Comparison of ENCODE assay signal across 8 cellular contexts in the genomic region with DNA sequence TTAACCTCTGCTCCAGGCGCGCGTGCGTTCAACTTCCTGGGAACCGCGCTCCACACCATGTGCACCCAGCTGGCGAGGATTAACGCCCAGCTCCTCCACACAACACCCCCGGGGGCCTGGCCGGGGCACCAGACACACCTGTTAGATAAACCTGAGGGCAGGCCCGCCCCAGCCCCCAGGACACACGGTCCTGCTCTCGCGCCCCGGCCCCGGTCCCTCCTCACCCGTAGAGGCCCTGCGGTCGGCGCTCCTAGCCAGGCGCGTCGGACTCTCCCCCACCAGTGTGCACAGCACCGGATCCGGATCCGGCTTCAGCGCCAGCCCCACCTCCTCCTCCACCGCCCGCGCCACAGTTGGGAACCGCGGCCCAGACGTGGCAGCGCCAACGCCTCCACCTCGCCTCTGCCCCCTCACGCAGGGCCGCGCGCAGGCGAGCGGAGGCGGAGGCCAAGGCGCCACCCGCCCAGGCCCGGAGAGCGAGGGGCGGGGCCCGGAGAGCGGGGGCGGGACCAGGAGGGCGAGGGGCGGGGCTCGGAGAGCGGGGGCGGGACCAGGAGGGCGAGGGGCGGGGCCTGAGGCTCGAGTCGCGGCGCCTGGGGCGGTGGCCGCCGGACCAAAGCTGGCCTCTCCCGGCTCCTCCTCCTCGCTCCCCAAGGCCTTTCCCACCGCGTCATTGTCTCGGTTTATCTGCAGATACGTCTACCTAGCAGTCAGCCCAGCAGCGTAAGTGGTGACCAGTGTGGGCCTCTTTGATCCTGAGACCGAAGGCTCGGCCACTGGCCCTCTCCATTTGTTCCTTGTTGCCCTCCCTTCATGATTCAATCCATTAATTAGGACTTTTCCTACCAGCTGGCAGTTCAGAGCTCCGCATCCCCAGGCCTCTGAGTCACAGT. TPM values are rescaled to one million over a fixed set of nuclear protein-coding genes. Genes with fewer than 3 reads are reported as not detected.
DNase-seq lines count a peak whose midpoint lies in the region; ATAC-seq, FAIRE-seq and TF ChIP-seq lines count a peak whose summit lies in the region.

TSS of gene GNPNAT1 (minus strand) at position 404 of the 893 bp plus-strand sequence. CDS start 6,957 bp downstream, outside the sequence.

- ATAC-seq in GM18907 (IDR thresholded peaks at IDR 0.05; ENCODE audit: unreplicated experiment) (peak; percentile 90), HG03159 (IDR thresholded peaks at IDR 0.05; ENCODE audit: unreplicated experiment) (peak; percentile 94), WTC11 (peak; percentile 90)

- peaks cover 22% of the 10 kb centered on the region for H3K4me1 Mint-ChIP-seq in WTC11

- POLR2A ChIA-PET in WTC11 (lab: Charles Lee): interaction anchor here (0.5 to 2.5 kb wide), 6 partner anchors 22 to 239 kb away, joined by 3 to 19 read pairs (median 4); partner anchors contain the start of genes GPR137C, STYX and TXNDC16

- H3K27me3 Mint-ChIP-seq in WTC11 (ENCODE audit: low read depth): no peaks in the 10 kb centered on the region

- FAIRE-seq in bronchial epithelial cell (lab: Jason Lieb, UNC) (no peak), small intestine (lab: Jason Lieb, UNC) (no peak)

- TF ChIP-seq CTCF in WTC11 (IDR thresholded peaks at IDR 0.05) (no peak), bronchial epithelial cell (IDR thresholded peaks at IDR 0.05; ENCODE audit: insufficient read depth, low read length, severe bottlenecking) (no peak)

- no peaks in the 10 kb centered on the region for H3K36me3 ChIP-seq in bronchial epithelial cell (ENCODE audit: control insufficient read depth, insufficient read depth, low read length)
- no peaks in the 10 kb centered on the region for H3K36me3 ChIP-seq in small intestine (ENCODE audit: control insufficient read depth in 2 of 2, insufficient read depth in 2 of 2, low read length in 2 of 2)

- 2 to 3% (median 2%) methylated on average over 42 to 75 of the region's 75 CpGs for WGBS in small intestine, 3 donors

- H3K27ac ChIP-seq in small intestine (ENCODE audit: low read depth in 1 of 2, low read length in 1 of 2): peak within 1 kb of the TSS; percentile 85 to 97

- H3K27me3 ChIP-seq in bronchial epithelial cell (ENCODE audit: control insufficient read depth, insufficient read depth, low read length) (no peaks in the 10 kb centered on the region), small intestine (ENCODE audit: control insufficient read depth in 2 of 2, insufficient read depth in 2 of 2, low read length in 2 of 2) (no peaks in the 10 kb centered on the region)

- H3K4me1 ChIP-seq in small intestine (ENCODE audit: control insufficient read depth in 2 of 2, insufficient read depth in 1 of 2, low read depth in 1 of 2, low read length in 1 of 2): peaks cover 0 to 4% of the 10 kb centered on the region in 2 donors

- peak within 1 kb of the TSS; percentile 99 for H3K27ac Mint-ChIP-seq in WTC11

- H3K4me3 ChIP-seq in bronchial epithelial cell (ENCODE audit: low read depth, low read length) (peak within 1 kb of the TSS; percentile 54), small intestine (ENCODE audit: low read depth in 1 of 2, low read length in 2 of 2) (peak within 1 kb of the TSS; percentile 60 to 62)

- peaks cover 5% of the 10 kb centered on the region; the same call in 1 of the 2 replicates for H3K36me3 Mint-ChIP-seq in WTC11

- peak; percentile 92 for DNase-seq in ACHN
- peak; percentile 96 for DNase-seq in NCI-H226
- peak; percentile 88 for DNase-seq in WTC11 (ENCODE audit: low spot score)
- peak; percentile 67 for DNase-seq in bronchial epithelial cell (ENCODE audit: low read depth)
- DNase-seq in iPS-NIHi11 (ENCODE audit: low spot score): peak; percentile 98
- DNase-seq in small intestine: peak; percentile 92

- H3K9me3 Mint-ChIP-seq in WTC11: peaks cover 2% of the 10 kb centered on the region; the same call in 1 of the 2 replicates

- peak within 1 kb of the TSS; percentile 91 for H3K4me3 Mint-ChIP-seq in WTC11

- CTCF ChIA-PET in WTC11 (lab: Charles Lee): interaction anchor here (0.6 to 2.2 kb wide), 5 partner anchors 11 to 533 kb away, joined by 3 to 12 read pairs (median 3); no protein-coding TSS in a partner anchor

- in situ Hi-C loops in ACHN (cut with HindIII; ENCODE audit: low pct_ligation_motif_present, low pct_unique_long_range_greater_than_20kb, low sequenced_read_pairs): no loop called here

- H3K9me3 ChIP-seq in small intestine (ENCODE audit: control insufficient read depth, low read depth): no peaks in the 10 kb centered on the region

TF ChIP-seq in WTC11, 78 proteins besides CTCF, POLR2A, EP300 and RAD21 (continues in another document):
- TF ChIP-seq ZNF138 (CRISPR knock-in tag; conservative IDR thresholded peaks at IDR 0.05) (peak; percentile 44; the same call in 1 of the 2 replicates), ZNF317 (CRISPR knock-in tag; IDR thresholded peaks at IDR 0.05; ENCODE audit: borderline replicate concordance, low read depth) (no peak), ZSCAN18 (CRISPR knock-in tag; IDR thresholded peaks at IDR 0.05) (no peak), GABPB1 (CRISPR knock-in tag; IDR thresholded peaks at IDR 0.05) (0 out of 2 replicates have a peak, but pooled peaks have one; percentile 9), ZNF219 (CRISPR knock-in tag; IDR thresholded peaks at IDR 0.05; ENCODE audit: borderline replicate concordance) (peak; percentile 83; the same call in 1 of the 2 replicates), GRHL2 (CRISPR knock-in tag; IDR thresholded peaks at IDR 0.05; ENCODE audit: insufficient replicate concordance, severe bottlenecking) (no peak), ZNF671 (CRISPR knock-in tag; IDR thresholded peaks at IDR 0.05) (no peak), TEAD1 (CRISPR knock-in tag; IDR thresholded peaks at IDR 0.05) (no peak; the same call in 1 of the 2 replicates), RORB (CRISPR knock-in tag; IDR thresholded peaks at IDR 0.05) (no peak), NFE2L1 (CRISPR knock-in tag; IDR thresholded peaks at IDR 0.05) (0 out of 2 replicates have a peak, but pooled peaks have one; percentile 50), NFATC4 (CRISPR knock-in tag; IDR thresholded peaks at IDR 0.05) (no peak)
- TF ChIP-seq, protein P1, sequence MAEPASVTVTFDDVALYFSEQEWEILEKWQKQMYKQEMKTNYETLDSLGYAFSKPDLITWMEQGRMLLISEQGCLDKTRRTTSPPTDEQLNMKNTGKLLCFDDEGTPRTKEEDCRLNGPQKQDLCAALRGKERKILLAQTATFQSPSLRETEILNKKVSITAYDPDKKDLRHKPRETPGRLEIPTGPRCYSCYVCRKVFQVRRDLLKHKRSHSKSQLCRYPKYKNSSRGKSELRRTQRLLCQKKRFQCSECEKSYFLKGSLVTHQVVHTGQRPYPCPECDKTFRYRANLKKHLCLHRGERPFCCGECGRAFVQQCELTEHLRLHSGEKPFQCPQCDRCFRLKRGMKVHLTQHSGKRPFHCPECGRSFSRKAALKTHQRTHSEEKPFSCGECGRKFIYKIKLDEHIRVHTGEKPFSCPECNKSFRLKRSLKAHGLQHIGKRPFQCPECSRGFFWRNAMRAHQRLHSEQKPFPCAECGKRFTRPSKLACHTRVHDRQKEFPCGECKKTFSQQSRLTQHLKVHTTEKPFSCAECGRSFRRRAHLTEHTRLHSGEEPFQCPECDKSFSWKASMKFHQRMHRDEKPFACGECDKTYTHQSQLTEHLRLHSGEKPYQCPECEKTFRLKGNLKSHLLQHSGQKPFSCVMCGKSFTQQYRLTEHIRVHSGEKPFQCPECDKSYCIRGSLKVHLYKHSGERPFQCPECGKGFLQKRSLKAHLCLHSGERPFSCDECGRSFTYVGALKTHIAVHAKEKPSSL (CRISPR knock-in tag; conservative IDR thresholded peaks at IDR 0.05): no peak
- TF ChIP-seq, protein P2, sequence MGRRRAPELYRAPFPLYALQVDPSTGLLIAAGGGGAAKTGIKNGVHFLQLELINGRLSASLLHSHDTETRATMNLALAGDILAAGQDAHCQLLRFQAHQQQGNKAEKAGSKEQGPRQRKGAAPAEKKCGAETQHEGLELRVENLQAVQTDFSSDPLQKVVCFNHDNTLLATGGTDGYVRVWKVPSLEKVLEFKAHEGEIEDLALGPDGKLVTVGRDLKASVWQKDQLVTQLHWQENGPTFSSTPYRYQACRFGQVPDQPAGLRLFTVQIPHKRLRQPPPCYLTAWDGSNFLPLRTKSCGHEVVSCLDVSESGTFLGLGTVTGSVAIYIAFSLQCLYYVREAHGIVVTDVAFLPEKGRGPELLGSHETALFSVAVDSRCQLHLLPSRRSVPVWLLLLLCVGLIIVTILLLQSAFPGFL (CRISPR knock-in tag; IDR thresholded peaks at IDR 0.05; ENCODE audit: borderline replicate concordance): no peak
- TF ChIP-seq, protein P3, sequence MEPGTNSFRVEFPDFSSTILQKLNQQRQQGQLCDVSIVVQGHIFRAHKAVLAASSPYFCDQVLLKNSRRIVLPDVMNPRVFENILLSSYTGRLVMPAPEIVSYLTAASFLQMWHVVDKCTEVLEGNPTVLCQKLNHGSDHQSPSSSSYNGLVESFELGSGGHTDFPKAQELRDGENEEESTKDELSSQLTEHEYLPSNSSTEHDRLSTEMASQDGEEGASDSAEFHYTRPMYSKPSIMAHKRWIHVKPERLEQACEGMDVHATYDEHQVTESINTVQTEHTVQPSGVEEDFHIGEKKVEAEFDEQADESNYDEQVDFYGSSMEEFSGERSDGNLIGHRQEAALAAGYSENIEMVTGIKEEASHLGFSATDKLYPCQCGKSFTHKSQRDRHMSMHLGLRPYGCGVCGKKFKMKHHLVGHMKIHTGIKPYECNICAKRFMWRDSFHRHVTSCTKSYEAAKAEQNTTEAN (CRISPR knock-in tag; IDR thresholded peaks at IDR 0.05): no peak
- TF ChIP-seq, protein P4, sequence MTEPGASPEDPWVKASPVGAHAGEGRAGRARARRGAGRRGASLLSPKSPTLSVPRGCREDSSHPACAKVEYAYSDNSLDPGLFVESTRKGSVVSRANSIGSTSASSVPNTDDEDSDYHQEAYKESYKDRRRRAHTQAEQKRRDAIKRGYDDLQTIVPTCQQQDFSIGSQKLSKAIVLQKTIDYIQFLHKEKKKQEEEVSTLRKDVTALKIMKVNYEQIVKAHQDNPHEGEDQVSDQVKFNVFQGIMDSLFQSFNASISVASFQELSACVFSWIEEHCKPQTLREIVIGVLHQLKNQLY (CRISPR knock-in tag; IDR thresholded peaks at IDR 0.05): no peak

RNA-seq across cellular contexts. Expression of gene GNPNAT1, which starts in this region (rescaled TPM):
- total RNA-seq in WTC11 (2021) (39.5 to 43.5 TPM (median 43.5 TPM) in 3 replicates), bronchial epithelial cell (39.8 and 57.1 TPM in 2 replicates)
- polyA plus RNA-seq in small intestine: 10 to 100 TPM; 13.5 to 43.4 (median 16.1) TPM

Comparison
In these comparisons a context has a peak if more than half of its experiments do, and no peak if none do; other contexts are left out.
1. Peak in every context shown above with its lines: DNase-seq, ATAC-seq, H3K4me3 ChIP-seq and H3K27ac ChIP-seq.